In the genomic region with DNA sequence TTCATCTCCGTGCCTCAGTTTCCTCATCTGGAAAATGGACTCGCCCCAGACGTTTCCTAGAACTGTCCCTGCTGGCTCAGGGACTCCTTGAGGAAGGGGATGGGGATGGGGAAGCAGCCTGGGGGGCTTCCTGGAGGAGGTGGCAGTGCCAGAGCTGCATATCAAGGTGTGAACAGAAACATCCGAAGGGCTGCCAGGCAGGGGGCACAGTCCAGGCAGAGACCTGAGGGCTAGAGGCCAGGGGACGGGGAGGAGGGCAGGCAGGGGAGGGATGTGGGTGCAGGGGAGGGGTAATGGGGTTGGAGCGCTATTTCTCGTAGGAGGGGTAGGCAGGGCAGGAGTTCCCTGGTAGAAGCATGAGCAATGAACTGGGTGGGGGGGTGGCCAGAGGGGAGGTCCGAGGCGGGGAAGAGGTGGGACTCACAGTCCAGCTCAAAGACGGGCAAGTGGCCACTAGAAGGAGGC, we compare ENCODE assay signal across 1 cellular context.
TF ChIP-seq lines count a peak whose summit lies in the region.

No MANE protein-coding gene starts in this region.

TF ChIP-seq in IMR-90, 13 proteins besides CTCF, POLR2A, EP300 and RAD21:
- TF ChIP-seq NFE2L2 (IDR thresholded peaks at IDR 0.05; ENCODE audit: low read depth, low read length) = no peak
- TF ChIP-seq CEBPB (IDR thresholded peaks at IDR 0.05; ENCODE audit: low read depth, low read length) = no peak
- TF ChIP-seq MXI1 (IDR thresholded peaks at IDR 0.05; ENCODE audit: borderline replicate concordance, low read depth, low read length) = no peak
- no peak for TF ChIP-seq MAFK (IDR thresholded peaks at IDR 0.05; ENCODE audit: low read depth, low read length)
- no peak for TF ChIP-seq MAZ (IDR thresholded peaks at IDR 0.05; ENCODE audit: borderline replicate concordance, low read depth, low read length)
- TF ChIP-seq, protein P1, sequence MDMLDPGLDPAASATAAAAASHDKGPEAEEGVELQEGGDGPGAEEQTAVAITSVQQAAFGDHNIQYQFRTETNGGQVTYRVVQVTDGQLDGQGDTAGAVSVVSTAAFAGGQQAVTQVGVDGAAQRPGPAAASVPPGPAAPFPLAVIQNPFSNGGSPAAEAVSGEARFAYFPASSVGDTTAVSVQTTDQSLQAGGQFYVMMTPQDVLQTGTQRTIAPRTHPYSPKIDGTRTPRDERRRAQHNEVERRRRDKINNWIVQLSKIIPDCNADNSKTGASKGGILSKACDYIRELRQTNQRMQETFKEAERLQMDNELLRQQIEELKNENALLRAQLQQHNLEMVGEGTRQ (IDR thresholded peaks at IDR 0.05; ENCODE audit: low read depth, low read length) = no peak
- TF ChIP-seq CHD1 (IDR thresholded peaks at IDR 0.05; ENCODE audit: low read depth, low read length) = no peak
- TF ChIP-seq RCOR1 (IDR thresholded peaks at IDR 0.05; ENCODE audit: insufficient replicate concordance, low read length) = no peak
- no peak for TF ChIP-seq RFX5 (IDR thresholded peaks at IDR 0.05; ENCODE audit: low read depth, low read length)
- TF ChIP-seq FOS (IDR thresholded peaks at IDR 0.05; ENCODE audit: low read depth, low read length) = no peak
- TF ChIP-seq SMC3 (IDR thresholded peaks at IDR 0.05; ENCODE audit: low read depth, low read length) = no peak
- TF ChIP-seq, protein P2, sequence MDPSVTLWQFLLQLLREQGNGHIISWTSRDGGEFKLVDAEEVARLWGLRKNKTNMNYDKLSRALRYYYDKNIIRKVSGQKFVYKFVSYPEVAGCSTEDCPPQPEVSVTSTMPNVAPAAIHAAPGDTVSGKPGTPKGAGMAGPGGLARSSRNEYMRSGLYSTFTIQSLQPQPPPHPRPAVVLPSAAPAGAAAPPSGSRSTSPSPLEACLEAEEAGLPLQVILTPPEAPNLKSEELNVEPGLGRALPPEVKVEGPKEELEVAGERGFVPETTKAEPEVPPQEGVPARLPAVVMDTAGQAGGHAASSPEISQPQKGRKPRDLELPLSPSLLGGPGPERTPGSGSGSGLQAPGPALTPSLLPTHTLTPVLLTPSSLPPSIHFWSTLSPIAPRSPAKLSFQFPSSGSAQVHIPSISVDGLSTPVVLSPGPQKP (IDR thresholded peaks at IDR 0.05; ENCODE audit: borderline replicate concordance, low read depth, low read length) = no peak
- no peak for TF ChIP-seq BHLHE40 (IDR thresholded peaks at IDR 0.05; ENCODE audit: low read depth, low read length)
